In the genomic region with DNA sequence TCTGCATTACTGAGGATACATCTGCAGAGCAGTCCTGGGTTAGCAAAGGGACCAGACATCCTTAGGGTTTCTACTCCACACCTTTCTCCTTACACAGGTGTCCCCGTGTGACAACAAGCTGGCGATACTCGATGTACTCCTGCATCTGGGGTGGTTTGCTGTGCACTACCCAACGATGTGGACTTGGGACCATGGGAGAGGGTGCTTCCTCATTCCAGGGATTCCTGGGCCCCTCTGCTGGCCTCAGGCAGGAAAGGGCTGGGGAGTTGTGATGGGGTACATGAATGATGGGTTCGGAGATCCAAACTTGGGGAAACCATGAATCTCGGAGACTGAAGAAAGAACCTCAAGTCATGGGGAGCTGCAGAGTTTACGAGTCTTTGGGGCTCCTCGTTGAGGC, we compare ENCODE assay signal across 28 cellular contexts.
"Had no signal": no experiment of that assay in that cellular context is flagged by ENCODE, and none has a peak within 500 bp of the region (broad histone marks: within the 10 kb centered on the region; RNA-seq: fewer than 3 reads in every experiment).

No MANE protein-coding gene starts in this region.

- H3K4me1 Mint-ChIP-seq: activated CD4-positive, alpha-beta T cell treated with anti-CD3 and anti-CD28 coated beads for 36 hours; activated CD4-positive, alpha-beta T cell treated with anti-CD3 and anti-CD28 coated beads, Interleukin-2, amount 10 ng/mL, durations not matched to agents 7 days and 5 days; activated naive CD4-positive, alpha-beta T cell treated with anti-CD3 and anti-CD28 coated beads, Interleukin-2, amount 50 U/mL, for 24 hours; activated naive CD8-positive, alpha-beta T cell treated with anti-CD3 and anti-CD28 coated beads, Interleukin-2, amount 10 ng/mL, durations not matched to agents 7 days and 5 days had no signal

- DNase-seq: activated CD4-positive, alpha-beta T cell treated with anti-CD3 and anti-CD28 coated beads for 36 hours; activated CD4-positive, alpha-beta T cell treated with anti-CD3 and anti-CD28 coated beads, Interleukin-2, amount 10 ng/mL, durations not matched to agents 7 days and 5 days; activated CD4-positive, alpha-beta T cell treated with anti-CD3 and anti-CD28 coated beads, Interleukin-2, amount 50 U/mL, for 48 hours; activated CD8-positive, alpha-beta T cell treated with anti-CD3 and anti-CD28 coated beads, Interleukin-2, amount 10 ng/mL, durations not matched to agents 7 days and 5 days; activated gamma-delta T cell; activated naive CD4-positive, alpha-beta T cell treated with Interleukin-2 at 50 U/mL for 16 hours; activated naive CD8-positive, alpha-beta T cell treated with anti-CD3 and anti-CD28 coated beads, Interleukin-2, amount 10 ng/mL, durations not matched to agents 7 days and 5 days; activated T-cell treated with anti-CD3 and anti-CD28 coated beads, Interleukin-2, amount 50 U/mL, for 24 hours; amygdala; NCI-H1092 treated with DMSO at 0.1 percent for 48 hours; NCI-H1417 treated with DMSO at 0.1 percent for 48 hours; NCI-H1930; NCI-H345; NCI-H510A; NCI-H526; NCI-H748 treated with DMSO at 0.1 percent for 48 hours; NK-92 treated with Interleukin-12 subunit alpha and Interleukin-12 subunit beta, amount 100 ng/mL, for 24 hours; PC-9; SHP77 treated with DMSO at 0.1 percent for 48 hours; SK-N-SH had no signal

- H3K27me3 ChIP-seq: ascending aorta, SJSA1 had no signal

- H3K4me3 Mint-ChIP-seq: activated CD4-positive, alpha-beta T cell treated with anti-CD3 and anti-CD28 coated beads for 36 hours; activated CD4-positive, alpha-beta T cell treated with anti-CD3 and anti-CD28 coated beads, Interleukin-2, amount 10 ng/mL, durations not matched to agents 7 days and 5 days; activated CD8-positive, alpha-beta T cell treated with anti-CD3 and anti-CD28 coated beads, Interleukin-2, amount 10 ng/mL, durations not matched to agents 7 days and 5 days; activated naive CD4-positive, alpha-beta T cell treated with anti-CD3 and anti-CD28 coated beads, Interleukin-2, amount 50 U/mL, for 24 hours; activated naive CD8-positive, alpha-beta T cell treated with anti-CD3 and anti-CD28 coated beads, Interleukin-2, amount 10 ng/mL, durations not matched to agents 7 days and 5 days; activated T-cell treated with anti-CD3 and anti-CD28 coated beads, Interleukin-2, amount 50 U/mL, for 24 hours; T-helper 1 cell treated with Interleukin-12 subunit alpha and Interleukin-12 subunit beta and Interleukin-4 antibody, amounts not matched to agents 30 μg/mL and 1 μg/mL, for 36 hours; T-helper 2 cell treated with Interferon-gamma antibody and Interleukin-4, amounts not matched to agents 5 μg/mL and 100 μg/mL, for 36 hours; WTC11 had no signal

- H3K27ac Mint-ChIP-seq: activated CD4-positive, alpha-beta T cell treated with anti-CD3 and anti-CD28 coated beads for 36 hours; activated CD4-positive, alpha-beta T cell treated with anti-CD3 and anti-CD28 coated beads, Interleukin-2, amount 10 ng/mL, durations not matched to agents 7 days and 5 days; activated CD8-positive, alpha-beta T cell treated with anti-CD3 and anti-CD28 coated beads, Interleukin-2, amount 10 ng/mL, durations not matched to agents 7 days and 5 days; activated naive CD4-positive, alpha-beta T cell treated with anti-CD3 and anti-CD28 coated beads, Interleukin-2, amount 50 U/mL, for 24 hours; activated naive CD8-positive, alpha-beta T cell treated with anti-CD3 and anti-CD28 coated beads, Interleukin-2, amount 10 ng/mL, durations not matched to agents 7 days and 5 days; activated T-cell treated with anti-CD3 and anti-CD28 coated beads, Interleukin-2, amount 50 U/mL, for 24 hours; activated T-helper 2 cell treated with anti-CD3 and anti-CD28 coated beads, Interferon-gamma antibody, Interleukin-2, Interleukin-4, amounts not matched to agents 10 μg/mL and 5 μg/mL and 100 μg/mL, durations not matched to agents 14 hours and 24 hours and 36 hours; T-helper 1 cell treated with Interleukin-12 subunit alpha and Interleukin-12 subunit beta and Interleukin-4 antibody, amounts not matched to agents 30 μg/mL and 1 μg/mL, for 36 hours; T-helper 2 cell treated with Interferon-gamma antibody and Interleukin-4, amounts not matched to agents 5 μg/mL and 100 μg/mL, for 36 hours; WTC11 had no signal

- FAIRE-seq: TTC549 had no signal

- H3K36me3 Mint-ChIP-seq: activated naive CD4-positive, alpha-beta T cell treated with anti-CD3 and anti-CD28 coated beads, Interleukin-2, amount 50 U/mL, for 24 hours; activated naive CD8-positive, alpha-beta T cell treated with anti-CD3 and anti-CD28 coated beads, Interleukin-2, amount 10 ng/mL, durations not matched to agents 7 days and 5 days had no signal

- H3K4me3 ChIP-seq: ascending aorta, PC-9, SJSA1 had no signal

- H3K36me3 ChIP-seq: ascending aorta, SJSA1 had no signal

- H3K27me3 Mint-ChIP-seq: activated CD4-positive, alpha-beta T cell treated with anti-CD3 and anti-CD28 coated beads for 36 hours; activated CD4-positive, alpha-beta T cell treated with anti-CD3 and anti-CD28 coated beads, Interleukin-2, amount 10 ng/mL, durations not matched to agents 7 days and 5 days; activated naive CD4-positive, alpha-beta T cell treated with anti-CD3 and anti-CD28 coated beads, Interleukin-2, amount 50 U/mL, for 24 hours; activated naive CD8-positive, alpha-beta T cell treated with anti-CD3 and anti-CD28 coated beads, Interleukin-2, amount 10 ng/mL, durations not matched to agents 7 days and 5 days; activated T-cell treated with anti-CD3 and anti-CD28 coated beads, Interleukin-2, amount 50 U/mL, for 24 hours had no signal
